In the genomic region with DNA sequence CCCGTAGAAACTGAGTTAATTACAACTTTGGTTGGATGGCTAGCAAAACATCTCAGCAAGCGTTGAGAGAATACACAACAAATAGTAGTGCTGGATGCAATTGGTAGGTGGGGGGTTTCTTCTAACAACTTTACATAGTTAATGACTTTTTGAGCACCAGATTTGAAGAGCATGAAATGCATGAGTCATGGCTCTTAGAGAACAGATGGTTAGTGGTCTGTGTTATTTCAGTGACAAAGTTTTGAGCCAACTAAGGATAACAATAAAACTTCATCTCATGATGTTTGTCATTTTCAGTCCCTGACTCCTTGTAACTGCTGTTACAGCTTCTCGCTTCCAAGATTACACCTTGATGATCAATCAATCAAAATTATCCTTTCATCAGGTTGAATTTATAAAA, we compare ENCODE assay signal across 18 cellular contexts.
DNase-seq lines count a peak whose midpoint lies in the region; ATAC-seq lines count a peak whose summit lies in the region.
"Had no signal": no experiment of that assay in that cellular context is flagged by ENCODE, and none has a peak within 500 bp of the region (broad histone marks: within the 10 kb centered on the region; RNA-seq: fewer than 3 reads in every experiment).

No MANE protein-coding gene starts in this region.

- DNase-seq in Ammon's horn (ENCODE audit: low spot score) (peak; percentile 4), NCI-H1694 (lab: John Stamatoyannopoulos, UW) (peak; percentile 8), NCI-H524 (lab: John Stamatoyannopoulos, UW) (peak; percentile 58 to 87), middle frontal gyrus (ENCODE audit: extremely low spot score, low spot score) (peak; percentile 31), HK-2 (ENCODE audit: unreplicated experiment) (no peak), retina (no peak)
- DNase-seq: C1 segment of cervical spinal cord; CD8-positive, alpha-beta memory T cell; DND-41; H9; MM.1S; NCI-H1092; NCI-H1436 treated with DMSO at 0.1 percent for 48 hours; NCI-H2081; NCI-H2227 treated with DMSO at 0.1 percent for 48 hours; NCI-H774; PC-9 had no signal

- ATAC-seq in HG03439 (IDR thresholded peaks at IDR 0.05; ENCODE audit: unreplicated experiment), result no peak

Comparison
In these comparisons a context has a peak if more than half of its experiments do, and no peak if none do; other contexts are left out.
1. DNase-seq: peak in Ammon's horn (single experiment), NCI-H1694 (single experiment), NCI-H524 (2 of 2) and middle frontal gyrus (single experiment); none in HK-2 (single experiment) and retina (single experiment).